ENCODE assay signal across 1 cellular context in the genomic region with DNA sequence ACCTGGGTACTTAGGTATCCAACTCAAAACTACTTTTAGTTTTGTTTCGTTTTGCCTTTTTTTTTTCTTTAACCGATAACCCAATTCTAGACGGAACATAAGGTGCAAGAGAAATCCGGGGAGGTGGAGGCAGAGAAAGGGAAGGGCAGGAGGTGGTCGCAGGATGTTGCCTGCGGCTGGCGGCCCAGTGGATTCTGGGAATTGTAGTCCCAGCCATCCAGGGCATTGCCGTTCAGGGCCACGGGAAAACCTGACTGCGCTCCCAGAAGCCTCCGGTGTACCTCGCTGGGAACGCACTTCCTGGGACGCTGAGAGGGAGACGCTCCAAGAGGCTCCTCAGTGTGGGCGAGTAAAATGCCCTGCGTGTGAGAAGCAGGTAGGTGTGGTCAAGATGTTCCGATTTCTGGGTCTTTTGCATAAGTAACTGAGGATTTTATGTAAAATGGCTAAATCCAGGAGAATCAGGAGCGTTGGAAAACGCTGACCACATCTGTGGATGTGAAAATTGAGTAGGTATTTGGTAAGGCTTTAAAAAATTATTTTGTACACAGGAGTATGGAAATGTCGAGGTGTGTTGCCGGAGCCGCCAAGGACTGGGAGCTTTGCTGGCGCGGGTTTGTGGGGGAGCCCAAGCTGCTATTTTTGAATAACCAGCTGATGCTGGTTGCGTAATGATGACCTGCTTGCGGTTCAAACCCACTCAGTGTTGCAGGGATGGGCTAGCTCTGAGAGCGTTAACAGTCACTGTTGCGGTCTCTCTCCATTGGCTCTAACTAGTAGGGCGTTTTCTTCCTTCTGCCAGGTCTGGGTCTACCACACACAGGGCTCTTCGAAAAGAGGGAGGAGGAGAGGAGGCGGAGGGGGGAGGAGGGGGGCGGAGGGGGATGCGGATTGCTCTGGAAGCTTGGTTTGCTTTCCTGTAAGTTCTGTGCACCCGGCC.
TF ChIP-seq lines count a peak whose summit lies in the region.

A gene (plus strand): TSS at position 288 of the 940 bp plus-strand sequence. CDS start 9,216 bp downstream, outside the sequence.

TF ChIP-seq in K562, 482 proteins besides CTCF, POLR2A, EP300 and RAD21 (continued from another document and continues in another):
- TF ChIP-seq, protein P1, sequence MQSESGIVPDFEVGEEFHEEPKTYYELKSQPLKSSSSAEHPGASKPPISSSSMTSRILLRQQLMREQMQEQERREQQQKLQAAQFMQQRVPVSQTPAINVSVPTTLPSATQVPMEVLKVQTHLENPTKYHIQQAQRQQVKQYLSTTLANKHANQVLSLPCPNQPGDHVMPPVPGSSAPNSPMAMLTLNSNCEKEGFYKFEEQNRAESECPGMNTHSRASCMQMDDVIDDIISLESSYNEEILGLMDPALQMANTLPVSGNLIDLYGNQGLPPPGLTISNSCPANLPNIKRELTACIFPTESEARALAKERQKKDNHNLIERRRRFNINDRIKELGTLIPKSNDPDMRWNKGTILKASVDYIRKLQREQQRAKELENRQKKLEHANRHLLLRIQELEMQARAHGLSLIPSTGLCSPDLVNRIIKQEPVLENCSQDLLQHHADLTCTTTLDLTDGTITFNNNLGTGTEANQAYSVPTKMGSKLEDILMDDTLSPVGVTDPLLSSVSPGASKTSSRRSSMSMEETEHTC (IDR thresholded peaks at IDR 0.05) = peak; percentile 88
- TF ChIP-seq SUPT5H (IDR thresholded peaks at IDR 0.05) = peak; percentile 84
- no peak for TF ChIP-seq ZNF217 (CRISPR knock-in tag; IDR thresholded peaks at IDR 0.05)
- TF ChIP-seq POLR2H (tag; IDR thresholded peaks at IDR 0.05; ENCODE audit: low read depth) = peak; percentile 74; the same call in 1 of the 2 replicates
- TF ChIP-seq YY1 (IDR thresholded peaks at IDR 0.05; ENCODE audit: borderline replicate concordance in 1 of 3, control insufficient read depth in 1 of 3, extremely low read depth in 1 of 3, insufficient read depth in 3 of 3, insufficient read length in 1 of 3, insufficient replicate concordance in 2 of 3, low read depth in 1 of 3, low read length in 2 of 3) = peak in 1 of 3 experiments; percentile 56
- TF ChIP-seq ZNF77 (CRISPR knock-in tag; IDR thresholded peaks at IDR 0.05) = no peak
- TF ChIP-seq MAFK (IDR thresholded peaks at IDR 0.05; ENCODE audit: low read length) = no peak
- TF ChIP-seq, protein P2, sequence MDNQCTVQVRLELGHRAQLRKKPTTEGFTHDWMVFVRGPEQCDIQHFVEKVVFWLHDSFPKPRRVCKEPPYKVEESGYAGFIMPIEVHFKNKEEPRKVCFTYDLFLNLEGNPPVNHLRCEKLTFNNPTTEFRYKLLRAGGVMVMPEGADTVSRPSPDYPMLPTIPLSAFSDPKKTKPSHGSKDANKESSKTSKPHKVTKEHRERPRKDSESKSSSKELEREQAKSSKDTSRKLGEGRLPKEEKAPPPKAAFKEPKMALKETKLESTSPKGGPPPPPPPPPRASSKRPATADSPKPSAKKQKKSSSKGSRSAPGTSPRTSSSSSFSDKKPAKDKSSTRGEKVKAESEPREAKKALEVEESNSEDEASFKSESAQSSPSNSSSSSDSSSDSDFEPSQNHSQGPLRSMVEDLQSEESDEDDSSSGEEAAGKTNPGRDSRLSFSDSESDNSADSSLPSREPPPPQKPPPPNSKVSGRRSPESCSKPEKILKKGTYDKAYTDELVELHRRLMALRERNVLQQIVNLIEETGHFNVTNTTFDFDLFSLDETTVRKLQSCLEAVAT (IDR thresholded peaks at IDR 0.05) = peak in 1 of 2 experiments; percentile 87; a peak in 2 of 4 replicates
- TF ChIP-seq RBM39 (optimal IDR thresholded peaks at IDR 0.05; ENCODE audit: low read depth, low read length) = no peak
- TF ChIP-seq, protein P3, sequence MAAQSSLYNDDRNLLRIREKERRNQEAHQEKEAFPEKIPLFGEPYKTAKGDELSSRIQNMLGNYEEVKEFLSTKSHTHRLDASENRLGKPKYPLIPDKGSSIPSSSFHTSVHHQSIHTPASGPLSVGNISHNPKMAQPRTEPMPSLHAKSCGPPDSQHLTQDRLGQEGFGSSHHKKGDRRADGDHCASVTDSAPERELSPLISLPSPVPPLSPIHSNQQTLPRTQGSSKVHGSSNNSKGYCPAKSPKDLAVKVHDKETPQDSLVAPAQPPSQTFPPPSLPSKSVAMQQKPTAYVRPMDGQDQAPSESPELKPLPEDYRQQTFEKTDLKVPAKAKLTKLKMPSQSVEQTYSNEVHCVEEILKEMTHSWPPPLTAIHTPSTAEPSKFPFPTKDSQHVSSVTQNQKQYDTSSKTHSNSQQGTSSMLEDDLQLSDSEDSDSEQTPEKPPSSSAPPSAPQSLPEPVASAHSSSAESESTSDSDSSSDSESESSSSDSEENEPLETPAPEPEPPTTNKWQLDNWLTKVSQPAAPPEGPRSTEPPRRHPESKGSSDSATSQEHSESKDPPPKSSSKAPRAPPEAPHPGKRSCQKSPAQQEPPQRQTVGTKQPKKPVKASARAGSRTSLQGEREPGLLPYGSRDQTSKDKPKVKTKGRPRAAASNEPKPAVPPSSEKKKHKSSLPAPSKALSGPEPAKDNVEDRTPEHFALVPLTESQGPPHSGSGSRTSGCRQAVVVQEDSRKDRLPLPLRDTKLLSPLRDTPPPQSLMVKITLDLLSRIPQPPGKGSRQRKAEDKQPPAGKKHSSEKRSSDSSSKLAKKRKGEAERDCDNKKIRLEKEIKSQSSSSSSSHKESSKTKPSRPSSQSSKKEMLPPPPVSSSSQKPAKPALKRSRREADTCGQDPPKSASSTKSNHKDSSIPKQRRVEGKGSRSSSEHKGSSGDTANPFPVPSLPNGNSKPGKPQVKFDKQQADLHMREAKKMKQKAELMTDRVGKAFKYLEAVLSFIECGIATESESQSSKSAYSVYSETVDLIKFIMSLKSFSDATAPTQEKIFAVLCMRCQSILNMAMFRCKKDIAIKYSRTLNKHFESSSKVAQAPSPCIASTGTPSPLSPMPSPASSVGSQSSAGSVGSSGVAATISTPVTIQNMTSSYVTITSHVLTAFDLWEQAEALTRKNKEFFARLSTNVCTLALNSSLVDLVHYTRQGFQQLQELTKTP (IDR thresholded peaks at IDR 0.05; ENCODE audit: low read depth in 1 of 2, partially characterized antibody in 2 of 2) = peak; percentile 29 to 93
- TF ChIP-seq PHF8 (IDR thresholded peaks at IDR 0.05; ENCODE audit: borderline replicate concordance, low read length) = peak; percentile 65; the same call in 1 of the 2 replicates
- TF ChIP-seq CREB1 (IDR thresholded peaks at IDR 0.05) = peak; percentile 81
- TF ChIP-seq CREB1 (CRISPR knock-in tag; IDR thresholded peaks at IDR 0.05) = no peak; the same call in 1 of the 2 replicates
- TF ChIP-seq TCFL5 (CRISPR knock-in tag; conservative IDR thresholded peaks at IDR 0.05) = no peak
- peak; percentile 68; the same call in 1 of the 2 replicates for TF ChIP-seq HDAC2 (IDR thresholded peaks at IDR 0.05)
- no peak for TF ChIP-seq ZNF23 (CRISPR knock-in tag; IDR thresholded peaks at IDR 0.05)
- TF ChIP-seq, protein P4, sequence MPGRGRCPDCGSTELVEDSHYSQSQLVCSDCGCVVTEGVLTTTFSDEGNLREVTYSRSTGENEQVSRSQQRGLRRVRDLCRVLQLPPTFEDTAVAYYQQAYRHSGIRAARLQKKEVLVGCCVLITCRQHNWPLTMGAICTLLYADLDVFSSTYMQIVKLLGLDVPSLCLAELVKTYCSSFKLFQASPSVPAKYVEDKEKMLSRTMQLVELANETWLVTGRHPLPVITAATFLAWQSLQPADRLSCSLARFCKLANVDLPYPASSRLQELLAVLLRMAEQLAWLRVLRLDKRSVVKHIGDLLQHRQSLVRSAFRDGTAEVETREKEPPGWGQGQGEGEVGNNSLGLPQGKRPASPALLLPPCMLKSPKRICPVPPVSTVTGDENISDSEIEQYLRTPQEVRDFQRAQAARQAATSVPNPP (IDR thresholded peaks at IDR 0.05; ENCODE audit: borderline replicate concordance, insufficient read depth, insufficient read length) = no peak
- TF ChIP-seq, protein P5, sequence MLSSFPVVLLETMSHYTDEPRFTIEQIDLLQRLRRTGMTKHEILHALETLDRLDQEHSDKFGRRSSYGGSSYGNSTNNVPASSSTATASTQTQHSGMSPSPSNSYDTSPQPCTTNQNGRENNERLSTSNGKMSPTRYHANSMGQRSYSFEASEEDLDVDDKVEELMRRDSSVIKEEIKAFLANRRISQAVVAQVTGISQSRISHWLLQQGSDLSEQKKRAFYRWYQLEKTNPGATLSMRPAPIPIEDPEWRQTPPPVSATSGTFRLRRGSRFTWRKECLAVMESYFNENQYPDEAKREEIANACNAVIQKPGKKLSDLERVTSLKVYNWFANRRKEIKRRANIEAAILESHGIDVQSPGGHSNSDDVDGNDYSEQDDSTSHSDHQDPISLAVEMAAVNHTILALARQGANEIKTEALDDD (IDR thresholded peaks at IDR 0.05) = peak; percentile 88
- TF ChIP-seq FOXK2 (conservative IDR thresholded peaks at IDR 0.05 in 1 of 2, IDR thresholded peaks at IDR 0.05 in 1 of 2; ENCODE audit: low read depth in 2 of 2) = peak; percentile 25 to 59; a peak in 2 of 4 replicates
- TF ChIP-seq JUND (IDR thresholded peaks at IDR 0.05; ENCODE audit: borderline replicate concordance, low read depth, low read length) = peak; percentile 77
- TF ChIP-seq JUND (tag; IDR thresholded peaks at IDR 0.05; ENCODE audit: borderline replicate concordance, low read depth, low read length) = peak; percentile 65; the same call in 1 of the 3 replicates
- TF ChIP-seq, protein P6, sequence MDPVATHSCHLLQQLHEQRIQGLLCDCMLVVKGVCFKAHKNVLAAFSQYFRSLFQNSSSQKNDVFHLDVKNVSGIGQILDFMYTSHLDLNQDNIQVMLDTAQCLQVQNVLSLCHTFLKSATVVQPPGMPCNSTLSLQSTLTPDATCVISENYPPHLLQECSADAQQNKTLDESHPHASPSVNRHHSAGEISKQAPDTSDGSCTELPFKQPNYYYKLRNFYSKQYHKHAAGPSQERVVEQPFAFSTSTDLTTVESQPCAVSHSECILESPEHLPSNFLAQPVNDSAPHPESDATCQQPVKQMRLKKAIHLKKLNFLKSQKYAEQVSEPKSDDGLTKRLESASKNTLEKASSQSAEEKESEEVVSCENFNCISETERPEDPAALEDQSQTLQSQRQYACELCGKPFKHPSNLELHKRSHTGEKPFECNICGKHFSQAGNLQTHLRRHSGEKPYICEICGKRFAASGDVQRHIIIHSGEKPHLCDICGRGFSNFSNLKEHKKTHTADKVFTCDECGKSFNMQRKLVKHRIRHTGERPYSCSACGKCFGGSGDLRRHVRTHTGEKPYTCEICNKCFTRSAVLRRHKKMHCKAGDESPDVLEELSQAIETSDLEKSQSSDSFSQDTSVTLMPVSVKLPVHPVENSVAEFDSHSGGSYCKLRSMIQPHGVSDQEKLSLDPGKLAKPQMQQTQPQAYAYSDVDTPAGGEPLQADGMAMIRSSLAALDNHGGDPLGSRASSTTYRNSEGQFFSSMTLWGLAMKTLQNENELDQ (CRISPR knock-in tag; IDR thresholded peaks at IDR 0.05; ENCODE audit: borderline replicate concordance) = no peak
- peak; percentile 52; the same call in 1 of the 2 replicates for TF ChIP-seq TEAD4 (IDR thresholded peaks at IDR 0.05; ENCODE audit: low read length)
- no peak for TF ChIP-seq TEAD4 (CRISPR knock-in tag; IDR thresholded peaks at IDR 0.05; ENCODE audit: borderline replicate concordance)
- TF ChIP-seq, protein P7, sequence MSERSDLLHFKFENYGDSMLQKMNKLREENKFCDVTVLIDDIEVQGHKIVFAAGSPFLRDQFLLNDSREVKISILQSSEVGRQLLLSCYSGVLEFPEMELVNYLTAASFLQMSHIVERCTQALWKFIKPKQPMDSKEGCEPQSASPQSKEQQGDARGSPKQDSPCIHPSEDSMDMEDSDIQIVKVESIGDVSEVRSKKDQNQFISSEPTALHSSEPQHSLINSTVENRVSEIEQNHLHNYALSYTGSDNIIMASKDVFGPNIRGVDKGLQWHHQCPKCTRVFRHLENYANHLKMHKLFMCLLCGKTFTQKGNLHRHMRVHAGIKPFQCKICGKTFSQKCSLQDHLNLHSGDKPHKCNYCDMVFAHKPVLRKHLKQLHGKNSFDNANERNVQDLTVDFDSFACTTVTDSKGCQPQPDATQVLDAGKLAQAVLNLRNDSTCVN (CRISPR knock-in tag; IDR thresholded peaks at IDR 0.05) = no peak
- TF ChIP-seq ERF (CRISPR knock-in tag; IDR thresholded peaks at IDR 0.05) = 0 out of 2 replicates have a peak, but pooled peaks have one; percentile 20
- no peak for TF ChIP-seq KAT2B (IDR thresholded peaks at IDR 0.05; ENCODE audit: low read depth, low read length)
- TF ChIP-seq, protein P8, sequence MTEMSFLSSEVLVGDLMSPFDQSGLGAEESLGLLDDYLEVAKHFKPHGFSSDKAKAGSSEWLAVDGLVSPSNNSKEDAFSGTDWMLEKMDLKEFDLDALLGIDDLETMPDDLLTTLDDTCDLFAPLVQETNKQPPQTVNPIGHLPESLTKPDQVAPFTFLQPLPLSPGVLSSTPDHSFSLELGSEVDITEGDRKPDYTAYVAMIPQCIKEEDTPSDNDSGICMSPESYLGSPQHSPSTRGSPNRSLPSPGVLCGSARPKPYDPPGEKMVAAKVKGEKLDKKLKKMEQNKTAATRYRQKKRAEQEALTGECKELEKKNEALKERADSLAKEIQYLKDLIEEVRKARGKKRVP (CRISPR knock-in tag; IDR thresholded peaks at IDR 0.05) = no peak
- peak; percentile 97 for TF ChIP-seq DACH1 (IDR thresholded peaks at IDR 0.05; ENCODE audit: partially characterized antibody)
- no peak for TF ChIP-seq HNRNPUL1 (IDR thresholded peaks at IDR 0.05; ENCODE audit: low read length)
- TF ChIP-seq MAFG (tag; conservative IDR thresholded peaks at IDR 0.05) = no peak
- peak; percentile 62 for TF ChIP-seq EGR1 (conservative IDR thresholded peaks at IDR 0.05)
- TF ChIP-seq CBX1 (IDR thresholded peaks at IDR 0.05; ENCODE audit: low read depth) = peak; percentile 30; the same call in 1 of the 2 replicates
- peak; percentile 75; the same call in 1 of the 2 replicates for TF ChIP-seq EHMT2 (IDR thresholded peaks at IDR 0.05)
- TF ChIP-seq ZNF644 (tag; IDR thresholded peaks at IDR 0.05; ENCODE audit: low read depth) = 0 out of 2 replicates have a peak, but pooled peaks have one; percentile 16
- TF ChIP-seq, protein P9, sequence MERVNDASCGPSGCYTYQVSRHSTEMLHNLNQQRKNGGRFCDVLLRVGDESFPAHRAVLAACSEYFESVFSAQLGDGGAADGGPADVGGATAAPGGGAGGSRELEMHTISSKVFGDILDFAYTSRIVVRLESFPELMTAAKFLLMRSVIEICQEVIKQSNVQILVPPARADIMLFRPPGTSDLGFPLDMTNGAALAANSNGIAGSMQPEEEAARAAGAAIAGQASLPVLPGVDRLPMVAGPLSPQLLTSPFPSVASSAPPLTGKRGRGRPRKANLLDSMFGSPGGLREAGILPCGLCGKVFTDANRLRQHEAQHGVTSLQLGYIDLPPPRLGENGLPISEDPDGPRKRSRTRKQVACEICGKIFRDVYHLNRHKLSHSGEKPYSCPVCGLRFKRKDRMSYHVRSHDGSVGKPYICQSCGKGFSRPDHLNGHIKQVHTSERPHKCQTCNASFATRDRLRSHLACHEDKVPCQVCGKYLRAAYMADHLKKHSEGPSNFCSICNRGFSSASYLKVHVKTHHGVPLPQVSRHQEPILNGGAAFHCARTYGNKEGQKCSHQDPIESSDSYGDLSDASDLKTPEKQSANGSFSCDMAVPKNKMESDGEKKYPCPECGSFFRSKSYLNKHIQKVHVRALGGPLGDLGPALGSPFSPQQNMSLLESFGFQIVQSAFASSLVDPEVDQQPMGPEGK (CRISPR knock-in tag; IDR thresholded peaks at IDR 0.05; ENCODE audit: borderline replicate concordance) = no peak
